Comparison of ENCODE assay signal across 20 cellular contexts in the genomic region with DNA sequence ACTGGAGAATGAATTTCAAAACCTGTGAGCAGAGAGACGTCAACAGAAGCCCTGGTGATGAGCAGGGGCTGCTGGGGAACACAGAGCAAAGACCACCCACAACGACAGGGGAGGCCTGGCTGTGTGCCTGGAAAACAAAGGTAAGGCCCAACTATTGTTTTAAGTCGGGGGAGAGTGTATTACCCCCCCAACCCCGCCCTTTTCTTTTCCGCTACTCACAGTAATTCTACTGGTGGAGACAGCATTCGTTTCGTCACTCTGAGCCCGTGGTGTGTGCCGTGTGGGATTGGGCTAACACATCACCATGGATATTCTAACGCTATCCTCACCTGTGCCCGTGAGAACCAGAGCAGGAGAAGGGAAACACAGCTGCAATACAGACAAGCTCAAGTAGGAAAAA.
"Had no signal": no experiment of that assay in that cellular context is flagged by ENCODE, and none has a peak within 500 bp of the region (broad histone marks: within the 10 kb centered on the region; RNA-seq: fewer than 3 reads in every experiment).

No MANE protein-coding gene starts in this region.

- H3K27me3 ChIP-seq: brain microvascular endothelial cell, esophagus squamous epithelium, ovary had no signal

- H3K36me3 ChIP-seq: ovary had no signal

- H3K4me3 ChIP-seq: esophagus squamous epithelium, ovary had no signal

- DNase-seq: activated CD4-positive, alpha-beta T cell treated with anti-CD3 and anti-CD28 coated beads, Interleukin-2, amount 10 ng/mL, durations not matched to agents 7 days and 5 days; activated CD8-positive, alpha-beta T cell treated with anti-CD3 and anti-CD28 coated beads, Interleukin-2, amount 10 ng/mL, durations not matched to agents 7 days and 5 days; activated naive CD4-positive, alpha-beta T cell treated with anti-CD3 and anti-CD28 coated beads for 36 hours; activated T-cell treated with anti-CD3 and anti-CD28 coated beads, Interleukin-2, amount 50 U/mL, for 24 hours; brain microvascular endothelial cell; cerebellar nuclear complex; cortex of kidney; effector CD8-positive, alpha-beta T cell; esophagus squamous epithelium; hippocampal formation; left colon; ovary; SHP77 treated with DMSO at 0.1 percent for 48 hours; stimulated activated CD4-positive, alpha-beta T cell treated with anti-CD3 and anti-CD28 coated beads, Interleukin-12 subunit alpha, Interleukin-12 subunit beta, amount 100 ng/mL, for 4 hours; stimulated activated CD4-positive, alpha-beta T cell treated with anti-CD3 and anti-CD28 coated beads, Interleukin-1b, Interleukin-23, amount 100 ng/mL, for 48 hours; stimulated activated naive CD8-positive, alpha-beta T cell treated with anti-CD3 and anti-CD28 coated beads, Interleukin-15, Interleukin-2, amounts not matched to agents 100 U/mL and 50 U/mL, for 24 hours; T-helper 1 cell; T-helper 9 cell; trophoblast cell had no signal

- H3K4me1 Mint-ChIP-seq: activated CD4-positive, alpha-beta T cell treated with anti-CD3 and anti-CD28 coated beads, Interleukin-2, amount 10 ng/mL, durations not matched to agents 7 days and 5 days had no signal

- H3K9me3 ChIP-seq: esophagus squamous epithelium, ovary had no signal

- ATAC-seq: activated CD8-positive, alpha-beta T cell treated with anti-CD3 and anti-CD28 coated beads, Interleukin-2, amount 10 ng/mL, durations not matched to agents 7 days and 5 days; left colon; stimulated activated naive CD8-positive, alpha-beta T cell treated with anti-CD3 and anti-CD28 coated beads, Interleukin-15, Interleukin-2, amounts not matched to agents 100 U/mL and 50 U/mL, for 24 hours had no signal

- H3K27ac ChIP-seq: brain microvascular endothelial cell, ovary had no signal

- H3K4me3 Mint-ChIP-seq: activated CD4-positive, alpha-beta T cell treated with anti-CD3 and anti-CD28 coated beads, Interleukin-2, amount 10 ng/mL, durations not matched to agents 7 days and 5 days; activated CD8-positive, alpha-beta T cell treated with anti-CD3 and anti-CD28 coated beads, Interleukin-2, amount 10 ng/mL, durations not matched to agents 7 days and 5 days; activated naive CD4-positive, alpha-beta T cell treated with anti-CD3 and anti-CD28 coated beads for 36 hours; activated T-cell treated with anti-CD3 and anti-CD28 coated beads, Interleukin-2, amount 50 U/mL, for 24 hours had no signal

- H3K4me1 ChIP-seq: esophagus squamous epithelium had no signal

- H3K9me3 Mint-ChIP-seq: activated CD4-positive, alpha-beta T cell treated with anti-CD3 and anti-CD28 coated beads, Interleukin-2, amount 10 ng/mL, durations not matched to agents 7 days and 5 days; activated naive CD4-positive, alpha-beta T cell treated with anti-CD3 and anti-CD28 coated beads for 36 hours; activated T-cell treated with anti-CD3 and anti-CD28 coated beads, Interleukin-2, amount 50 U/mL, for 24 hours; activated T-helper 2 cell treated with anti-CD3 and anti-CD28 coated beads, Interferon-gamma antibody, Interleukin-2, Interleukin-4, amounts not matched to agents 10 μg/mL and 5 μg/mL and 100 μg/mL, durations not matched to agents 14 hours and 24 hours and 36 hours had no signal

- H3K27me3 Mint-ChIP-seq: activated CD4-positive, alpha-beta T cell treated with anti-CD3 and anti-CD28 coated beads, Interleukin-2, amount 10 ng/mL, durations not matched to agents 7 days and 5 days; activated T-cell treated with anti-CD3 and anti-CD28 coated beads, Interleukin-2, amount 50 U/mL, for 24 hours had no signal

- H3K27ac Mint-ChIP-seq: activated CD4-positive, alpha-beta T cell treated with anti-CD3 and anti-CD28 coated beads, Interleukin-2, amount 10 ng/mL, durations not matched to agents 7 days and 5 days; activated CD8-positive, alpha-beta T cell treated with anti-CD3 and anti-CD28 coated beads, Interleukin-2, amount 10 ng/mL, durations not matched to agents 7 days and 5 days; activated naive CD4-positive, alpha-beta T cell treated with anti-CD3 and anti-CD28 coated beads for 36 hours; activated T-cell treated with anti-CD3 and anti-CD28 coated beads, Interleukin-2, amount 50 U/mL, for 24 hours; activated T-helper 2 cell treated with anti-CD3 and anti-CD28 coated beads, Interferon-gamma antibody, Interleukin-2, Interleukin-4, amounts not matched to agents 10 μg/mL and 5 μg/mL and 100 μg/mL, durations not matched to agents 14 hours and 24 hours and 36 hours had no signal
